16 cellular contexts compared by ENCODE assay signal in genomic region chr15:60643490-60644040, GRCh38.
DNase-seq lines count a peak whose midpoint lies in the region; ATAC-seq, FAIRE-seq and TF ChIP-seq lines count a peak whose summit lies in the region.
"Had no signal": no experiment of that assay in that cellular context is flagged by ENCODE, and none has a peak within 500 bp of the region (broad histone marks: within the 10 kb centered on the region; RNA-seq: fewer than 3 reads in every experiment).

No MANE protein-coding gene starts in this region.

- no peak for TF ChIP-seq POLR2A in endothelial cell of umbilical vein (IDR thresholded peaks at IDR 0.05; ENCODE audit: low read depth, low read length)

- H3K4me3 Mint-ChIP-seq in WTC11 (peak overlapping the region; percentile 8; the same call in 1 of the 2 replicates), chondrocyte (ENCODE audit: unreplicated experiment) (no peak overlapping the region)
- H3K4me3 Mint-ChIP-seq: CD4-positive, alpha-beta memory T cell; HFFc6 had no signal

- no peak overlapping the region for H2BK5ac ChIP-seq in neuronal stem cell (ENCODE audit: low read length)

- H2BK15ac ChIP-seq in neuronal stem cell (ENCODE audit: low read length) = no peak overlapping the region

- peak; percentile 56 for FAIRE-seq in endothelial cell of umbilical vein (lab: Jason Lieb, UNC)

- H3K4me1 ChIP-seq in HAP-1 (peaks cover 13% of the 10 kb centered on the region), endothelial cell of umbilical vein (ENCODE audit: control insufficient read depth, extremely low read depth, insufficient read depth, low read length) (peaks cover 23% of the 10 kb centered on the region), neuronal stem cell (ENCODE audit: control insufficient read depth in 2 of 2, insufficient read depth in 1 of 2, low read depth in 1 of 2, low read length in 2 of 2) (peaks cover 9 to 10% of the 10 kb centered on the region in 2 donors)

- H2BK120ac ChIP-seq in neuronal stem cell (ENCODE audit: low read depth, low read length) = no peak overlapping the region

- H3K27me3 Mint-ChIP-seq in WTC11 (ENCODE audit: low read depth) (no peaks in the 10 kb centered on the region), chondrocyte (ENCODE audit: low read depth) (no peaks in the 10 kb centered on the region)
- H3K27me3 Mint-ChIP-seq: CD4-positive, alpha-beta memory T cell had no signal

- no peaks in the 10 kb centered on the region for H3K79me2 ChIP-seq in endothelial cell of umbilical vein (ENCODE audit: control insufficient read depth, insufficient read depth, low read length)

- no CpG with 5 or more reads among the region's 2 CpGs for WGBS in neuronal stem cell (ENCODE audit: extremely low coverage in 2 of 2, insufficient read length in 2 of 2, insufficient replicate concordance in 1 of 2), 2 donors

- H3K4me3 ChIP-seq in HAP-1 (no peak overlapping the region), endothelial cell of umbilical vein (replicated peaks in 1 of 3; ENCODE audit: insufficient read depth in 1 of 3, low read depth in 1 of 3, low read length in 3 of 3) (no peak overlapping the region), neuronal stem cell (ENCODE audit: low read length in 2 of 2) (no peak overlapping the region)

- H3K9me3 ChIP-seq in HAP-1 (no peaks in the 10 kb centered on the region), endothelial cell of umbilical vein (replicated peaks; ENCODE audit: control insufficient read depth, insufficient read depth, low read length) (no peaks in the 10 kb centered on the region), neuronal stem cell (replicated peaks in 1 of 2; ENCODE audit: control insufficient read depth in 2 of 2, insufficient read depth in 1 of 2, low read depth in 1 of 2, low read length in 2 of 2) (no peaks in the 10 kb centered on the region)

- no peak overlapping the region for H3K4ac ChIP-seq in neuronal stem cell (ENCODE audit: low read length)

- H3K14ac ChIP-seq in neuronal stem cell (ENCODE audit: low read length) = no peak overlapping the region

- H4K20me1 ChIP-seq in endothelial cell of umbilical vein (replicated peaks; ENCODE audit: control insufficient read depth, extremely low read depth, insufficient read depth, low read length) = no peaks in the 10 kb centered on the region

- no peak overlapping the region for H2BK12ac ChIP-seq in neuronal stem cell (ENCODE audit: low read length)

- in situ Hi-C loops in HAP-1 (cut with MboI; ENCODE audit: low sequenced_read_pairs) = no loop called here

- no peak overlapping the region for H3K9ac ChIP-seq in endothelial cell of umbilical vein (replicated peaks; ENCODE audit: extremely low read depth, insufficient read depth, low read length)
- H3K9ac ChIP-seq in neuronal stem cell (ENCODE audit: low read depth, low read length, poor library complexity) = no peak overlapping the region

- H3K27ac Mint-ChIP-seq in WTC11 (peak overlapping the region; percentile 85), chondrocyte (ENCODE audit: unreplicated experiment) (no peak overlapping the region)
- H3K27ac Mint-ChIP-seq: CD4-positive, alpha-beta memory T cell; HFFc6 had no signal

- no TSS peak for BruUV-seq in endothelial cell of umbilical vein (replicated peaks; lab: Mats Ljungman, UMichigan)

- no peak overlapping the region for H4K91ac ChIP-seq in neuronal stem cell (ENCODE audit: low read depth, low read length, poor library complexity)

- H3K4me1 Mint-ChIP-seq in WTC11 (peaks cover 71% of the 10 kb centered on the region), chondrocyte (ENCODE audit: low read depth) (no peaks in the 10 kb centered on the region)

- H3K27me3 ChIP-seq in HAP-1 (ENCODE audit: low read depth) (no peaks in the 10 kb centered on the region), endothelial cell of umbilical vein (ENCODE audit: control insufficient read depth in 2 of 2, insufficient read depth in 2 of 2, low read length in 2 of 2) (no peaks in the 10 kb centered on the region), neuronal stem cell (ENCODE audit: control insufficient read depth in 3 of 3, insufficient read depth in 3 of 3, low read depth in 1 of 3, low read length in 3 of 3) (no peaks in the 10 kb centered on the region)

- no peak overlapping the region for H3K27ac ChIP-seq in endothelial cell of umbilical vein (ENCODE audit: insufficient read depth, low read depth, low read length)
- no peak overlapping the region for H3K27ac ChIP-seq in neuronal stem cell (replicated peaks; ENCODE audit: low read length)
- H3K27ac ChIP-seq: RWPE1 had no signal

- dilution Hi-C loops in endothelial cell of umbilical vein (cut with MboI; ENCODE audit: extremely low pct_ligation_motif_present, low sequenced_read_pairs) = no loop called here

- POLR2A ChIA-PET in WTC11 (lab: Charles Lee) = no interaction called here
- POLR2A ChIA-PET in endothelial cell of umbilical vein (lab: Charles Lee) = interaction anchor here (1.0 kb wide), 1 partner anchor 51 kb away, joined by 4 read pairs; no protein-coding TSS in a partner anchor

- ATAC-seq in WTC11 (peak; percentile 79), GM21786 (IDR thresholded peaks at IDR 0.05; ENCODE audit: unreplicated experiment) (no peak)

- DNase-seq in HAP-1 (ENCODE audit: low spot score in 2 of 2) (peak; percentile 31 to 56), WTC11 (ENCODE audit: low spot score) (no peak), endothelial cell of umbilical vein (ENCODE audit: low read depth, low spot score) (no peak), neuronal stem cell (ENCODE audit: low spot score) (no peak), NCI-H187 treated with DMSO at 0.1 percent for 48 hours (lab: John Stamatoyannopoulos, UW) (no peak), chondrocyte (ENCODE audit: low spot score) (no peak)
- DNase-seq: Calu3; CD4-positive, alpha-beta memory T cell; HFFc6; NCI-H1105; NCI-H1694; NCI-H2107; NCI-H345; NCI-H526 had no signal

- H3K9me3 Mint-ChIP-seq in WTC11 (no peaks in the 10 kb centered on the region), chondrocyte (ENCODE audit: low read depth) (no peaks in the 10 kb centered on the region)
- H3K9me3 Mint-ChIP-seq: CD4-positive, alpha-beta memory T cell; HFFc6 had no signal

- H3K23ac ChIP-seq in neuronal stem cell (ENCODE audit: low read depth, low read length, poor library complexity) = no peak overlapping the region

- no peaks in the 10 kb centered on the region for H3K9me1 ChIP-seq in endothelial cell of umbilical vein (replicated peaks; ENCODE audit: control insufficient read depth, extremely low read depth, insufficient read depth, low read length)

- H3K79me1 ChIP-seq in neuronal stem cell (ENCODE audit: low read depth, low read length) = no peaks in the 10 kb centered on the region

- no peak overlapping the region for H2AK5ac ChIP-seq in neuronal stem cell (ENCODE audit: low read depth, low read length)

- intact Hi-C loops in endothelial cell of umbilical vein (cut with micrococcal nuclease) = loop anchor here (1.0 to 2.0 kb wide), 3 partner anchors 8 to 51 kb away; no protein-coding TSS in a partner anchor

- H3K18ac ChIP-seq in neuronal stem cell (ENCODE audit: low read length) = no peak overlapping the region

- no peaks in the 10 kb centered on the region for H3K36me3 Mint-ChIP-seq in WTC11
- no peaks in the 10 kb centered on the region for H3K36me3 Mint-ChIP-seq in chondrocyte (ENCODE audit: low read depth)

- CTCF ChIA-PET in WTC11 (lab: Charles Lee) = interaction anchor here (0.8 to 1.1 kb wide), 2 partner anchors 12 to 20 kb away, joined by 3 read pairs; no protein-coding TSS in a partner anchor
- CTCF ChIA-PET in endothelial cell of umbilical vein (lab: Charles Lee) = interaction anchor here (1.2 to 2.3 kb wide), 5 partner anchors 13 to 53 kb away, joined by 3 to 6 read pairs (median 4); no protein-coding TSS in a partner anchor

- no peak overlapping the region for H2AFZ ChIP-seq in endothelial cell of umbilical vein (ENCODE audit: low read depth, low read length)
- H2AFZ ChIP-seq in neuronal stem cell (ENCODE audit: low read length) = peak overlapping the region; percentile 3

- no peaks in the 10 kb centered on the region for H3K36me3 ChIP-seq in HAP-1 (replicated peaks)
- no peaks in the 10 kb centered on the region for H3K36me3 ChIP-seq in endothelial cell of umbilical vein (ENCODE audit: control insufficient read depth in 2 of 2, extremely low read depth in 1 of 2, insufficient read depth in 2 of 2, low read length in 2 of 2)
- H3K36me3 ChIP-seq in neuronal stem cell (replicated peaks in 1 of 2; ENCODE audit: control insufficient read depth in 2 of 2, insufficient read depth in 2 of 2, low read length in 2 of 2) = no peaks in the 10 kb centered on the region

- TF ChIP-seq CTCF in WTC11 (IDR thresholded peaks at IDR 0.05) (no peak), endothelial cell of umbilical vein (IDR thresholded peaks at IDR 0.05; ENCODE audit: extremely low read depth in 1 of 2, insufficient read depth in 1 of 2, low read depth in 1 of 2, low read length in 2 of 2) (no peak), chondrocyte (IDR thresholded peaks at IDR 0.05) (no peak)

- H3K4me2 ChIP-seq in endothelial cell of umbilical vein (ENCODE audit: insufficient read depth, low read length) (peak overlapping the region; percentile 27), neuronal stem cell (ENCODE audit: insufficient read depth, low read length, poor library complexity, severe bottlenecking) (no peak overlapping the region)

- H4K8ac ChIP-seq in neuronal stem cell (ENCODE audit: low read depth, low read length) = no peak overlapping the region

TF ChIP-seq in WTC11, 78 proteins besides CTCF, POLR2A, EP300 and RAD21 (continues in another document):
- no peak for TF ChIP-seq ATF1 (CRISPR knock-in tag; IDR thresholded peaks at IDR 0.05)

TF ChIP-seq in endothelial cell of umbilical vein, 7 proteins besides CTCF, POLR2A, EP300 and RAD21:
- no peak for TF ChIP-seq FOS (IDR thresholded peaks at IDR 0.05; ENCODE audit: borderline replicate concordance, insufficient read depth, low read length)
- peak; percentile 83 for TF ChIP-seq GATA2 (IDR thresholded peaks at IDR 0.05; ENCODE audit: insufficient read depth, insufficient read length, low read depth, low read length)

Comparison
In these comparisons a context has a peak if more than half of its experiments do, and no peak if none do; other contexts are left out.
1. DNase-seq: peak in HAP-1 (2 of 2); none in WTC11 (single experiment), endothelial cell of umbilical vein (single experiment), neuronal stem cell (single experiment), NCI-H187 treated with DMSO at 0.1 percent for 48 hours (single experiment) and chondrocyte (single experiment).